ENCODE assay signal across 1 cellular context in genomic region chr22:48750282-48750681, GRCh38.
TF ChIP-seq lines count a peak whose summit lies in the region.

No MANE protein-coding gene starts in this region.

TF ChIP-seq in HepG2, 621 proteins besides CTCF, POLR2A, EP300 and RAD21 (continued from another document):
- TF ChIP-seq ZNF609 (CRISPR knock-in tag; IDR thresholded peaks at IDR 0.05; ENCODE audit: borderline replicate concordance) (no peak), ZSCAN25 (CRISPR knock-in tag; IDR thresholded peaks at IDR 0.05) (no peak), TMF1 (CRISPR knock-in tag; IDR thresholded peaks at IDR 0.05; ENCODE audit: low read depth) (no peak), ZNF124 (CRISPR knock-in tag; IDR thresholded peaks at IDR 0.05) (no peak), NR2F6 (IDR thresholded peaks at IDR 0.05) (no peak), NR2F6 (CRISPR knock-in tag; IDR thresholded peaks at IDR 0.05) (no peak), ZNF33B (CRISPR knock-in tag; IDR thresholded peaks at IDR 0.05) (no peak), ZNF563 (CRISPR knock-in tag; IDR thresholded peaks at IDR 0.05) (no peak), ZNF724P (CRISPR knock-in tag; IDR thresholded peaks at IDR 0.05; ENCODE audit: borderline replicate concordance) (no peak)
